In genomic region chr4:100981447-100982204, GRCh38 we compare ENCODE assay signal across 12 cellular contexts.
DNase-seq lines count a peak whose midpoint lies in the region; ATAC-seq and TF ChIP-seq lines count a peak whose summit lies in the region.
"Had no signal": no experiment of that assay in that cellular context is flagged by ENCODE, and none has a peak within 500 bp of the region (broad histone marks: within the 10 kb centered on the region; RNA-seq: fewer than 3 reads in every experiment).

No MANE protein-coding gene starts in this region.

- H3K4me3 ChIP-seq in cardiac fibroblast (replicated peaks in 1 of 2; ENCODE audit: low read depth in 2 of 2, low read length in 2 of 2) (no peak overlapping the region), mucosa of descending colon (no peak overlapping the region)
- H3K4me3 ChIP-seq: prostate gland had no signal

- H3K4me1 ChIP-seq in mucosa of descending colon (ENCODE audit: low read depth), result no peaks in the 10 kb centered on the region
- H3K4me1 ChIP-seq: prostate gland had no signal

- H3K36me3 ChIP-seq in mucosa of descending colon (ENCODE audit: low read depth), result no peaks in the 10 kb centered on the region
- H3K36me3 ChIP-seq: prostate gland had no signal

- ATAC-seq in mucosa of descending colon (peak; percentile 60), HG03571 (IDR thresholded peaks at IDR 0.05; ENCODE audit: unreplicated experiment) (no peak), HG03108 (IDR thresholded peaks at IDR 0.05; ENCODE audit: unreplicated experiment) (no peak)

- peak; percentile 20 for DNase-seq in Ammon's horn (ENCODE audit: low spot score)
- DNase-seq in M059J (ENCODE audit: low read depth), result peak; percentile 41
- DNase-seq in cardiac fibroblast (ENCODE audit: low read depth in 2 of 2), result peak; percentile 64 to 65
- peak in 1 of 3 donors; percentile 8 for DNase-seq in mucosa of descending colon
- no peak for DNase-seq in NCI-H187 (lab: John Stamatoyannopoulos, UW)
- no peak for DNase-seq in NAMALWA (ENCODE audit: low spot score)
- DNase-seq: CD8-positive, alpha-beta memory T cell; GOT3; NCI-H446 treated with DMSO at 0.1 percent for 48 hours had no signal

- no peaks in the 10 kb centered on the region for H3K9me3 ChIP-seq in mucosa of descending colon
- H3K9me3 ChIP-seq: prostate gland had no signal

- TF ChIP-seq CTCF in cardiac fibroblast (IDR thresholded peaks at IDR 0.05; ENCODE audit: low read depth, low read length), result no peak
- TF ChIP-seq CTCF in mucosa of descending colon (IDR thresholded peaks at IDR 0.05), result no peak

- intact Hi-C loops in mucosa of descending colon (cut with DNase I, micrococcal nuclease), result no loop called here

Comparison
In these comparisons a context has a peak if more than half of its experiments do, and no peak if none do; other contexts are left out.
1. DNase-seq: peak in Ammon's horn (single experiment), M059J (single experiment) and cardiac fibroblast (2 of 2); none in NCI-H187 (0 of 2) and NAMALWA (single experiment).